In genomic region chr21:34803792-34804440, GRCh38 we compare ENCODE assay signal across 17 cellular contexts.
DNase-seq lines count a peak whose midpoint lies in the region; ATAC-seq, FAIRE-seq and TF ChIP-seq lines count a peak whose summit lies in the region.
"Had no signal": no experiment of that assay in that cellular context is flagged by ENCODE, and none has a peak within 500 bp of the region (broad histone marks: within the 10 kb centered on the region; RNA-seq: fewer than 3 reads in every experiment).

No MANE protein-coding gene starts in this region.

- no peak overlapping the region for H3K4me3 ChIP-seq in K562

- TF ChIP-seq RAD21 in K562 (CRISPR knock-in tag; conservative IDR thresholded peaks at IDR 0.05 in 1 of 2, IDR thresholded peaks at IDR 0.05 in 1 of 2), result no peak

- no peak overlapping the region for H3K4me2 ChIP-seq in K562 (ENCODE audit: insufficient read depth, low read length)

- no peaks in the 10 kb centered on the region for H3K9me1 ChIP-seq in K562 (ENCODE audit: control insufficient read depth, insufficient read depth, low read length)

- peaks cover 38% of the 10 kb centered on the region for H3K36me3 Mint-ChIP-seq in osteocyte (ENCODE audit: unreplicated experiment)

- H3K9me3 ChIP-seq in K562 (replicated peaks; ENCODE audit: control insufficient read depth, insufficient read depth, low read depth, low read length), result no peaks in the 10 kb centered on the region

- no peak overlapping the region for H3K4me3 Mint-ChIP-seq in osteocyte (ENCODE audit: unreplicated experiment)

- peaks cover 45% of the 10 kb centered on the region for H3K4me1 Mint-ChIP-seq in osteocyte (ENCODE audit: unreplicated experiment)

- no peaks in the 10 kb centered on the region for H3K79me2 ChIP-seq in K562 (ENCODE audit: control insufficient read depth, insufficient read depth, low read length)

- POLR2A ChIA-PET in K562 (lab: Yijun Ruan, JAX), result interaction anchor here (0.6 to 1.3 kb wide), 4 partner anchors 8 to 1139 kb away, joined by 3 to 4 read pairs (median 3); no protein-coding TSS in a partner anchor

- no peak overlapping the region for H2AFZ ChIP-seq in K562 (ENCODE audit: low read depth, low read length)

- CTCF ChIA-PET in K562 (lab: Yijun Ruan, JAX; ENCODE audit: low intra/inter-chr PET ratio), result no interaction called here

- no peak overlapping the region for H3K9ac ChIP-seq in K562 (ENCODE audit: insufficient read depth in 1 of 2, low read depth in 2 of 2, low read length in 2 of 2)

- no peak for ATAC-seq in K562
- ATAC-seq in HG03460 (IDR thresholded peaks at IDR 0.05; ENCODE audit: unreplicated experiment), result no peak
- ATAC-seq in SK-N-SH treated with all-trans-retinoic acid at 6 μM for 48 hours, result no peak
- ATAC-seq: HepG2, PC-3 had no signal

- peak overlapping the region; percentile 38 for H3K27ac Mint-ChIP-seq in osteocyte (ENCODE audit: unreplicated experiment)

- 89% methylated on average over 3 of the region's 3 CpGs for WGBS in K562 (ENCODE audit: insufficient coverage, low coverage, missing lambda C conversion rate)

- no peaks in the 10 kb centered on the region for H4K20me1 ChIP-seq in K562 (replicated peaks; ENCODE audit: control insufficient read depth, insufficient read depth, low read length)

- no peak overlapping the region for H3K27ac ChIP-seq in K562 (ENCODE audit: extremely low read depth, low read depth, low read length)

- no peaks in the 10 kb centered on the region for H3K27me3 Mint-ChIP-seq in osteocyte (ENCODE audit: unreplicated experiment)

- peaks cover 59% of the 10 kb centered on the region for H3K36me3 ChIP-seq in K562 (ENCODE audit: control insufficient read depth, insufficient read depth, low read length)

- FAIRE-seq in K562 (lab: Jason Lieb, UNC), result no peak
- FAIRE-seq: frontal cortex, HepG2 had no signal

- TF ChIP-seq POLR2A in K562 (conservative IDR thresholded peaks at IDR 0.05), result no peak

- H3K27me3 ChIP-seq in K562 (ENCODE audit: control insufficient read depth in 2 of 2, insufficient read depth in 2 of 2, low read length in 2 of 2), result no peaks in the 10 kb centered on the region

- TF ChIP-seq CTCF in K562 (IDR thresholded peaks at IDR 0.05 in 2 of 3, conservative IDR thresholded peaks at IDR 0.05 in 1 of 3; ENCODE audit: insufficient read depth in 2 of 3, low read depth in 1 of 3, low read length in 3 of 3), result no peak
- TF ChIP-seq CTCF in osteocyte (IDR thresholded peaks at IDR 0.05), result no peak

- no TSS peak for BruUV-seq in K562 (replicated peaks; lab: Mats Ljungman, UMichigan)

- no peak for TF ChIP-seq EP300 in K562 (IDR thresholded peaks at IDR 0.05; ENCODE audit: low read length)

- H3K4me1 ChIP-seq in K562 (replicated peaks in 1 of 2; ENCODE audit: control insufficient read depth in 2 of 2, insufficient read depth in 2 of 2, low read length in 2 of 2), result no peaks in the 10 kb centered on the region

- DNase-seq in CD1c-positive myeloid dendritic cell (ENCODE audit: extremely low spot score) (peak; percentile 59), MV-4-11 (lab: John Stamatoyannopoulos, UW) (peak; percentile 62), K562 (ENCODE audit: extremely low read depth in 1 of 4, low spot score in 3 of 4) (no peak), osteocyte (ENCODE audit: extremely low spot score, unreplicated experiment) (no peak), NCI-H2227 (lab: John Stamatoyannopoulos, UW; ENCODE audit: unreplicated experiment) (no peak), KG1 (lab: John Stamatoyannopoulos, UW) (no peak)
- DNase-seq: activated CD4-positive, alpha-beta T cell treated with anti-CD3 and anti-CD28 coated beads, Interleukin-2, amount 50 U/mL, for 4 hours; amniotic stem cell; DMS153; MM.1S; NCI-H2029 treated with DMSO at 0.1 percent for 48 hours; NCI-H524; PC-3 had no signal

- intact Hi-C loops in K562 (cut with micrococcal nuclease), result no loop called here

- in situ Hi-C loops in K562 (cut with MboI), result no loop called here

- H3K9me3 Mint-ChIP-seq in osteocyte (ENCODE audit: unreplicated experiment), result peaks cover 29% of the 10 kb centered on the region

TF ChIP-seq in K562, 482 proteins besides CTCF, POLR2A, EP300 and RAD21:
- no peak for TF ChIP-seq MAFF (IDR thresholded peaks at IDR 0.05; ENCODE audit: low read length)
- TF ChIP-seq ZNF316 (IDR thresholded peaks at IDR 0.05), result peak; percentile 51
- peak; percentile 42; the same call in 1 of the 2 replicates for TF ChIP-seq C11orf30 (IDR thresholded peaks at IDR 0.05; ENCODE audit: low read depth)
TF ChIP-seq in K562: peak in this region for 2.

TF ChIP-seq in SK-N-SH treated with all-trans-retinoic acid at 6 μM for 48 hours, 23 proteins besides CTCF, POLR2A, EP300 and RAD21:
- no peak for TF ChIP-seq TCF4 (CRISPR knock-in tag; IDR thresholded peaks at IDR 0.05; ENCODE audit: borderline replicate concordance)
- no peak for TF ChIP-seq OSR1 (CRISPR knock-in tag; IDR thresholded peaks at IDR 0.05)
- TF ChIP-seq, protein P1, sequence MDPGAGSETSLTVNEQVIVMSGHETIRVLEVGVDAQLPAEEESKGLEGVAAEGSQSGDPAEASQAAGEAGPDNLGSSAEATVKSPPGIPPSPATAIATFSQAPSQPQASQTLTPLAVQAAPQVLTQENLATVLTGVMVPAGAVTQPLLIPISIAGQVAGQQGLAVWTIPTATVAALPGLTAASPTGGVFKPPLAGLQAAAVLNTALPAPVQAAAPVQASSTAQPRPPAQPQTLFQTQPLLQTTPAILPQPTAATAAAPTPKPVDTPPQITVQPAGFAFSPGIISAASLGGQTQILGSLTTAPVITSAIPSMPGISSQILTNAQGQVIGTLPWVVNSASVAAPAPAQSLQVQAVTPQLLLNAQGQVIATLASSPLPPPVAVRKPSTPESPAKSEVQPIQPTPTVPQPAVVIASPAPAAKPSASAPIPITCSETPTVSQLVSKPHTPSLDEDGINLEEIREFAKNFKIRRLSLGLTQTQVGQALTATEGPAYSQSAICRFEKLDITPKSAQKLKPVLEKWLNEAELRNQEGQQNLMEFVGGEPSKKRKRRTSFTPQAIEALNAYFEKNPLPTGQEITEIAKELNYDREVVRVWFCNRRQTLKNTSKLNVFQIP (CRISPR knock-in tag; IDR thresholded peaks at IDR 0.05; ENCODE audit: borderline replicate concordance, low read depth), result no peak
- no peak for TF ChIP-seq TSHZ2 (CRISPR knock-in tag; IDR thresholded peaks at IDR 0.05)
- no peak for TF ChIP-seq PPARA (CRISPR knock-in tag; IDR thresholded peaks at IDR 0.05; ENCODE audit: borderline replicate concordance)
- TF ChIP-seq CSDC2 (CRISPR knock-in tag; IDR thresholded peaks at IDR 0.05), result no peak
- TF ChIP-seq ISL1 (CRISPR knock-in tag; IDR thresholded peaks at IDR 0.05), result no peak
- no peak for TF ChIP-seq ESRRG (CRISPR knock-in tag; IDR thresholded peaks at IDR 0.05)
- no peak for TF ChIP-seq BACH2 (CRISPR knock-in tag; IDR thresholded peaks at IDR 0.05; ENCODE audit: borderline replicate concordance)
- TF ChIP-seq RARB (CRISPR knock-in tag; IDR thresholded peaks at IDR 0.05), result no peak
- TF ChIP-seq GLIS3 (CRISPR knock-in tag; IDR thresholded peaks at IDR 0.05), result no peak
- no peak for TF ChIP-seq PATZ1 (CRISPR knock-in tag; IDR thresholded peaks at IDR 0.05; ENCODE audit: borderline replicate concordance)

Comparison
In these comparisons a context has a peak if more than half of its experiments do, and no peak if none do; other contexts are left out.
1. DNase-seq: peak in CD1c-positive myeloid dendritic cell (single experiment) and MV-4-11 (single experiment); none in K562 (0 of 4), osteocyte (single experiment), NCI-H2227 (single experiment) and KG1 (single experiment).